Comparison of ENCODE assay signal across 1 cellular context in genomic region chr22:34997921-34998320, GRCh38.
TF ChIP-seq lines count a peak whose summit lies in the region.

No MANE protein-coding gene starts in this region.

TF ChIP-seq in HepG2, 621 proteins besides CTCF, POLR2A, EP300 and RAD21 (continued from another document):
- TF ChIP-seq ZBTB10 (CRISPR knock-in tag; IDR thresholded peaks at IDR 0.05; ENCODE audit: borderline replicate concordance) (no peak), TOPORS (CRISPR knock-in tag; IDR thresholded peaks at IDR 0.05) (no peak), SRY (CRISPR knock-in tag; IDR thresholded peaks at IDR 0.05) (no peak), MAFK (conservative IDR thresholded peaks at IDR 0.05 in 1 of 2, IDR thresholded peaks at IDR 0.05 in 1 of 2; ENCODE audit: low read length in 2 of 2) (peak; percentile 55 to 75; a peak in 3 of 4 replicates), SRSF1 (optimal IDR thresholded peaks at IDR 0.05; ENCODE audit: low read depth, low read length) (no peak), MAFF (IDR thresholded peaks at IDR 0.05; ENCODE audit: low read depth, low read length) (peak; percentile 38; the same call in 1 of the 2 replicates), ZNF256 (CRISPR knock-in tag; conservative IDR thresholded peaks at IDR 0.05) (no peak), TBP (CRISPR knock-in tag; IDR thresholded peaks at IDR 0.05) (no peak), SMAD3 (CRISPR knock-in tag; IDR thresholded peaks at IDR 0.05) (no peak), ZNF331 (CRISPR knock-in tag; IDR thresholded peaks at IDR 0.05) (no peak), PLRG1 (conservative IDR thresholded peaks at IDR 0.05) (no peak)
- TF ChIP-seq, protein P1, sequence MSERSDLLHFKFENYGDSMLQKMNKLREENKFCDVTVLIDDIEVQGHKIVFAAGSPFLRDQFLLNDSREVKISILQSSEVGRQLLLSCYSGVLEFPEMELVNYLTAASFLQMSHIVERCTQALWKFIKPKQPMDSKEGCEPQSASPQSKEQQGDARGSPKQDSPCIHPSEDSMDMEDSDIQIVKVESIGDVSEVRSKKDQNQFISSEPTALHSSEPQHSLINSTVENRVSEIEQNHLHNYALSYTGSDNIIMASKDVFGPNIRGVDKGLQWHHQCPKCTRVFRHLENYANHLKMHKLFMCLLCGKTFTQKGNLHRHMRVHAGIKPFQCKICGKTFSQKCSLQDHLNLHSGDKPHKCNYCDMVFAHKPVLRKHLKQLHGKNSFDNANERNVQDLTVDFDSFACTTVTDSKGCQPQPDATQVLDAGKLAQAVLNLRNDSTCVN (CRISPR knock-in tag; IDR thresholded peaks at IDR 0.05; ENCODE audit: borderline replicate concordance), result no peak
